28 cellular contexts compared by ENCODE assay signal in the genomic region with DNA sequence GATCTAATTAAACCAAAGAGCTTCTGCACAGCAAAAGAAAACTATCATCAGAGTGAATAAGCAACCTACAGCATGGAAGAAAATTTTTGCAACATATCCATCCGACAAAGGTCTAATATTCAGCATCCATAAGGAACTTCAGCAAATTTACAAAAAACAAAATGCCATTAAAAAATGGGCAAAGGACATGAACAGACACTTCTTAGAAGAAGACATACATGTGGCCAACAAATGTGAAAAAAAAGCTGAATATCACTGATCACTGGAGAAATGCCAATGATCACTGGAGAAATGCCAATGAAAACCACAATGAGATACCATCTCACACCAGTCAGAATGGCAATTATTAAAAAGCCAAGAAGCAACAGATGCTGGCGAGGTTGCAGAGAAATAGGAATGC.
"Had no signal": no experiment of that assay in that cellular context is flagged by ENCODE, and none has a peak within 500 bp of the region (broad histone marks: within the 10 kb centered on the region; RNA-seq: fewer than 3 reads in every experiment).

No MANE protein-coding gene starts in this region.

- ATAC-seq: left colon; left lung; lower lobe of right lung; natural killer cell; right lobe of liver; stimulated activated naive B cell treated with anti-CD40 and anti-IgM and Interleukin-4, amounts not matched to agents 10 μg/mL and 1 μg/mL and 100 μg/mL, for 72 hours; stimulated activated naive CD8-positive, alpha-beta T cell treated with anti-CD3 and anti-CD28 coated beads, Interleukin-15, Interleukin-2, amounts not matched to agents 100 U/mL and 50 U/mL, for 24 hours had no signal

- H3K36me3 ChIP-seq: left lung, lower lobe of right lung, neural progenitor cell, neutrophil, ovary, right atrium auricular region, right lobe of liver, thyroid gland, transverse colon, upper lobe of left lung, vagina had no signal

- H3K4me2 ChIP-seq: neural progenitor cell had no signal

- DNase-seq: hypothalamus; immature natural killer cell; kidney; left colon; left lung; lower lobe of right lung; mesendoderm; naive B cell; natural killer cell; nephron progenitor cell; ovary; right lobe of liver; stimulated activated CD4-positive, alpha-beta T cell treated with anti-CD3 and anti-CD28 coated beads, Interleukin-12 subunit alpha, Interleukin-12 subunit beta, amount 100 ng/mL, for 4 hours; stimulated activated CD4-positive, alpha-beta T cell treated with anti-CD3 and anti-CD28 coated beads, Interleukin-15, amount 100 ng/mL, for 24 hours; stimulated activated CD4-positive, alpha-beta T cell treated with anti-CD3 and anti-CD28 coated beads, Interleukin-2, amount 100 ng/mL, for 24 hours; stimulated activated CD4-positive, alpha-beta T cell treated with anti-CD3 and anti-CD28 coated beads, Interleukin-4, amount 100 ng/mL, for 1 hour; stimulated activated naive B cell treated with anti-CD40 and anti-IgM and Interleukin-4, amounts not matched to agents 10 μg/mL and 1 μg/mL and 100 μg/mL, for 72 hours; stimulated activated naive CD8-positive, alpha-beta T cell treated with anti-CD3 and anti-CD28 coated beads, Interleukin-15, Interleukin-2, amounts not matched to agents 100 U/mL and 50 U/mL, for 24 hours; stomach; testis; thyroid gland; transverse colon; upper lobe of left lung had no signal

- H3K4me1 ChIP-seq: left lung, lower lobe of right lung, neural progenitor cell, right atrium auricular region, right lobe of liver, stomach, testis, thyroid gland, transverse colon, upper lobe of left lung, vagina had no signal

- H3K4me3 ChIP-seq: left lung, lower lobe of right lung, neural progenitor cell, ovary, right atrium auricular region, right lobe of liver, skin epidermis, stomach, testis, thyroid gland, transverse colon, upper lobe of left lung, vagina had no signal

- H3K27me3 ChIP-seq: left lung, neural progenitor cell, neutrophil, ovary, right atrium auricular region, right lobe of liver, stomach, testis, thyroid gland, transverse colon, upper lobe of left lung, vagina had no signal

- H2AFZ ChIP-seq: neural progenitor cell had no signal

- H3K9me3 ChIP-seq: neutrophil, testis, thyroid gland had no signal

- H3K9ac ChIP-seq: neural progenitor cell had no signal

- H3K27ac ChIP-seq: left lung, lower lobe of right lung, neural progenitor cell, neutrophil, ovary, right atrium auricular region, right lobe of liver, skin epidermis, stomach, testis, thyroid gland, transverse colon, upper lobe of left lung, vagina had no signal
